In genomic region chr2:98796775-98797544, GRCh38 we compare ENCODE assay signal across 15 cellular contexts.
"Had no signal": no experiment of that assay in that cellular context is flagged by ENCODE, and none has a peak within 500 bp of the region (broad histone marks: within the 10 kb centered on the region; RNA-seq: fewer than 3 reads in every experiment).

No MANE protein-coding gene starts in this region.

- H3K9me3 ChIP-seq: ascending aorta, SJSA1, tibial artery had no signal

- H3K36me3 ChIP-seq: ascending aorta, SJSA1, tibial artery, WERI-Rb-1 had no signal

- H3K27me3 ChIP-seq: ascending aorta, SJSA1, tibial artery had no signal

- H3K27ac ChIP-seq: ascending aorta, SJSA1, skin epidermis, tibial artery, WERI-Rb-1 had no signal

- H3K4me3 ChIP-seq: ascending aorta, SJSA1, skin epidermis, tibial artery had no signal

- DNase-seq: activated CD4-positive, alpha-beta T cell treated with anti-CD3 and anti-CD28 coated beads for 4 hours; activated CD8-positive, alpha-beta memory T cell treated with anti-CD3 and anti-CD28 coated beads, Interleukin-2, amount 50 U/mL, for 4 hours; activated CD8-positive, alpha-beta T cell treated with anti-CD3 and anti-CD28 coated beads for 36 hours; activated naive CD4-positive, alpha-beta T cell; foreskin fibroblast; glutamatergic neuron; left colon; naive B cell; T-helper 9 cell; tibial artery; WERI-Rb-1 had no signal

- ATAC-seq: activated CD8-positive, alpha-beta T cell treated with anti-CD3 and anti-CD28 coated beads for 36 hours; esophagus mucosa; left colon had no signal

- H3K4me1 ChIP-seq: SJSA1 had no signal
